18 cellular contexts compared by ENCODE assay signal in the genomic region with DNA sequence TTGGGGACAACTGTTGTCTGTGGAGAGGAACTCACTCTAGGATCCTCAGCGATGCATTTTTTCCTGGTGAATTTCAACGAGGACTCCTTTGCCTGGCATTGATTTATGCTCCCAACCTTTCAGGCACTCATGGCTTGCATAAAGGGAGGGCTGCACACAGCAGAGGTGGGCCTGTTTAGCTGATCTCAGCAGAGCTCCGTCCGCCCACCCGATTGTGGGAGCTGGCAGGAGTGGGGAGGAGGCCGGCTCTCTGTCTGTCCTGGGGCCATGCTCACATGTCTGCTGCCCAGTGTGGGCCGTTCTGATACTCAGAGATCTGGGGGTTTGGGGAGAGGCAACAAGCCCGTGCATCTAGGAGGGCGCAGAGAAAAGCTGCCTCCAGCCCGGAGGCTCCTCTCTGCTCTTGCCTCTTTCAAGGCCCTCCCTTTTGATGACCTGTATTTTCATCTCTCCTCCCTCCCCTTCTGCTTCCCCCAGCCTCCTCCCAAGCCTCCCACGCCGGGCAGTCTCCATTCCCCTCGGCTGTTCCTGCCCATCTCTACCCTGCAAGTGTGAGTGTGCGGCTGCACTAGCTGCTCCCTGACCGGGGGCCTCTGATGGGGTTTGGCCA. TPM values are rescaled to one million over a fixed set of nuclear protein-coding genes. Genes with fewer than 3 reads are reported as not detected.
A peak's percentile ranks its signal among the peaks of the same experiment; 100 is the strongest.
DNase-seq lines count a peak whose midpoint lies in the region; ATAC-seq and TF ChIP-seq lines count a peak whose summit lies in the region.
"Had no signal": no experiment of that assay in that cellular context is flagged by ENCODE, and none has a peak within 500 bp of the region (broad histone marks: within the 10 kb centered on the region; RNA-seq: fewer than 3 reads in every experiment).

No MANE protein-coding gene starts in this region.

- peak overlapping the region in 3 of 5 experiments; percentile 40 to 92 (median 82) for H3K27ac Mint-ChIP-seq in brain
- peak overlapping the region; percentile 93 to 97 (median 93) for H3K27ac Mint-ChIP-seq in nephron
- H3K27ac Mint-ChIP-seq: CD4-positive, CD25-positive, alpha-beta regulatory T cell had no signal

- TF ChIP-seq CTCF in brain (conservative IDR thresholded peaks at IDR 0.05), result no peak
- no peak for TF ChIP-seq CTCF in nephron (IDR thresholded peaks at IDR 0.05; ENCODE audit: unreplicated experiment in 3 of 3)
- no peak for TF ChIP-seq CTCF in uterus (IDR thresholded peaks at IDR 0.05)

- H3K9me3 Mint-ChIP-seq in brain (peaks cover 0 to 9% (median 0%) of the 10 kb centered on the region in 5 experiments), nephron (no peaks in the 10 kb centered on the region)
- H3K9me3 Mint-ChIP-seq: CD4-positive, CD25-positive, alpha-beta regulatory T cell had no signal

- H3K4me1 ChIP-seq in uterus, result peaks cover 0 to 4% of the 10 kb centered on the region in 2 donors

- peak overlapping the region; percentile 38 to 41 for H3K27ac ChIP-seq in uterus

- H3K27me3 ChIP-seq in uterus, result no peaks in the 10 kb centered on the region

- H3K4me3 Mint-ChIP-seq in brain, result no peak overlapping the region
- H3K4me3 Mint-ChIP-seq in nephron, result peak overlapping the region; percentile 8 to 51 (median 50)

- H3K36me3 Mint-ChIP-seq in brain, result no peaks in the 10 kb centered on the region
- H3K36me3 Mint-ChIP-seq in nephron (ENCODE audit: low read depth), result no peaks in the 10 kb centered on the region
- H3K36me3 Mint-ChIP-seq: CD4-positive, CD25-positive, alpha-beta regulatory T cell had no signal

- peaks cover 47% of the 10 kb centered on the region for H3K4me1 Mint-ChIP-seq in brain
- H3K4me1 Mint-ChIP-seq in nephron, result peaks cover 60% of the 10 kb centered on the region

- DNase-seq in NCI-H82 (lab: John Stamatoyannopoulos, UW), result peak; percentile 60
- DNase-seq in NCI-H82 treated with DMSO at 0.1 percent for 48 hours (lab: John Stamatoyannopoulos, UW; ENCODE audit: unreplicated experiment), result no peak
- peak; percentile 45 to 48 for DNase-seq in uterus
- no peak for DNase-seq in NCI-H146 (lab: John Stamatoyannopoulos, UW)
- DNase-seq in NCI-H2081 treated with DMSO at 0.1 percent for 48 hours (lab: John Stamatoyannopoulos, UW), result no peak
- DNase-seq: CD4-positive, CD25-positive, alpha-beta regulatory T cell; DMS79 treated with DMSO at 0.1 percent for 48 hours; GF-D8; KG1; NCI-H1092; NCI-H187; NCI-H510A had no signal

- intact Hi-C loops in uterus (cut with DNase I; ENCODE audit: low total_unique reads), result no loop called here

- ATAC-seq in GM19328 (IDR thresholded peaks at IDR 0.05; ENCODE audit: unreplicated experiment), result no peak

- no peaks in the 10 kb centered on the region for H3K9me3 ChIP-seq in uterus

- no peaks in the 10 kb centered on the region for H3K36me3 ChIP-seq in uterus

- TF ChIP-seq POLR2A in uterus (IDR thresholded peaks at IDR 0.05), result no peak

- H3K4me3 ChIP-seq in uterus, result no peak overlapping the region

- peaks cover 13% of the 10 kb centered on the region for H3K27me3 Mint-ChIP-seq in brain
- H3K27me3 Mint-ChIP-seq in nephron (ENCODE audit: low read depth), result peaks cover 8% of the 10 kb centered on the region

RNA-seq across cellular contexts. Expression of gene MLN, which starts 39.4 kb away (rescaled TPM):
- polyA plus RNA-seq in brain (ENCODE audit: insufficient read depth, low read depth, low replicate concordance), result not detected
- total RNA-seq in uterus, result not detected
- total RNA-seq: A172; CD4-positive, CD25-positive, alpha-beta regulatory T cell; H4; M059J had no signal
- polyA plus RNA-seq: CD4-positive, CD25-positive, alpha-beta regulatory T cell had no signal

RNA-seq across cellular contexts. Expression of gene LEMD2, which starts 54.3 kb away (rescaled TPM):
- 49.4 TPM for polyA plus RNA-seq in brain (ENCODE audit: insufficient read depth, low read depth, low replicate concordance)
- total RNA-seq in uterus, result 10 to 100 TPM; 31.0 to 83.3 (median 37.6) TPM

Comparison
In these comparisons a context has a peak if more than half of its experiments do, and no peak if none do; other contexts are left out.
1. DNase-seq: peak in NCI-H82 (single experiment) and uterus (2 of 2); none in NCI-H82 treated with DMSO at 0.1 percent for 48 hours (single experiment), NCI-H146 (single experiment) and NCI-H2081 treated with DMSO at 0.1 percent for 48 hours (single experiment).
2. H3K4me3 Mint-ChIP-seq: peak in nephron (3 of 3); none in brain (0 of 5).